In the genomic region with DNA sequence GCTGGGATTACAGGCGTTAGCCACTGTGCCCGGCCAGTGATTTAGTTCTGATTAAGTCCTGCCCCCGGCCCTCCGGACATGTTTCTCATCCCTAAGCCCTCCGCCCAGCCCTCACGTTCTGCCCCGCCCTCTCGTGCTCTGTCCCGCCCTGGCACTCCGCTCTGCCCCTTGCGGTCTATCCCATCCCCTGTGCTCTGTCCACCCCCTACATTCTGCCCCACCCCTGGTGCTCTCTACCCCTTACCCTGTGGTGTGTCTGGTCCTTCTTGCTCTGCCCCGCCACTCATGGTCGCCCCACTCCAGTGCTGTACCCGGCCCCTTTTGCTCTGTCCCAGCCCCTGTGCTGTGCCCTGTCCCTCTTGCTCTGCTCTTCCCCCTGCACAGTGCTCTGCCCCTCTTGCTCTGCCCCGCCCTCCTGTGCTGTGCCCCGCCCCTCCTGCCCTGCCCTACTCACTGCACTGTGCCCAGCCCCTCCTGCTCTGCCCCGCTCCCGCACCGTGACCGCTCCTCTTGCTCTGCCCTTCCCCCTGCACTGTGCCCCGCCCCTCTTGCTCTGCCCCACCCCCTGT, we compare ENCODE assay signal across 1 cellular context.
TF ChIP-seq lines count a peak whose summit lies in the region.

No MANE protein-coding gene starts in this region.

TF ChIP-seq in HCT116, 20 proteins besides CTCF, POLR2A, EP300 and RAD21:
- TF ChIP-seq ZFX (IDR thresholded peaks at IDR 0.05) (no peak), EGR1 (IDR thresholded peaks at IDR 0.05; ENCODE audit: low read depth) (no peak), SRF (IDR thresholded peaks at IDR 0.05; ENCODE audit: low read depth) (no peak), TCF7L2 (IDR thresholded peaks at IDR 0.05; ENCODE audit: borderline replicate concordance, extremely low read depth, insufficient read depth, insufficient read length) (no peak), YY1 (IDR thresholded peaks at IDR 0.05; ENCODE audit: extremely low read depth, insufficient replicate concordance, low read depth, low read length) (no peak), FOSL1 (IDR thresholded peaks at IDR 0.05; ENCODE audit: low read depth) (no peak), POLR2AphosphoS5 (IDR thresholded peaks at IDR 0.05; ENCODE audit: low read depth, low read length) (no peak), CEBPB (IDR thresholded peaks at IDR 0.05; ENCODE audit: low read depth) (no peak), ELF1 (IDR thresholded peaks at IDR 0.05; ENCODE audit: borderline replicate concordance, low read depth) (no peak), JUND (IDR thresholded peaks at IDR 0.05) (no peak), SIN3A (IDR thresholded peaks at IDR 0.05; ENCODE audit: low read depth) (no peak), ZNF274 (IDR thresholded peaks at IDR 0.05; ENCODE audit: low read depth, low read length) (no peak), SP1 (IDR thresholded peaks at IDR 0.05; ENCODE audit: low read depth) (no peak)
- TF ChIP-seq, protein P1, sequence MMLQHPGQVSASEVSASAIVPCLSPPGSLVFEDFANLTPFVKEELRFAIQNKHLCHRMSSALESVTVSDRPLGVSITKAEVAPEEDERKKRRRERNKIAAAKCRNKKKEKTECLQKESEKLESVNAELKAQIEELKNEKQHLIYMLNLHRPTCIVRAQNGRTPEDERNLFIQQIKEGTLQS (IDR thresholded peaks at IDR 0.05) = no peak
- TF ChIP-seq, protein P2, sequence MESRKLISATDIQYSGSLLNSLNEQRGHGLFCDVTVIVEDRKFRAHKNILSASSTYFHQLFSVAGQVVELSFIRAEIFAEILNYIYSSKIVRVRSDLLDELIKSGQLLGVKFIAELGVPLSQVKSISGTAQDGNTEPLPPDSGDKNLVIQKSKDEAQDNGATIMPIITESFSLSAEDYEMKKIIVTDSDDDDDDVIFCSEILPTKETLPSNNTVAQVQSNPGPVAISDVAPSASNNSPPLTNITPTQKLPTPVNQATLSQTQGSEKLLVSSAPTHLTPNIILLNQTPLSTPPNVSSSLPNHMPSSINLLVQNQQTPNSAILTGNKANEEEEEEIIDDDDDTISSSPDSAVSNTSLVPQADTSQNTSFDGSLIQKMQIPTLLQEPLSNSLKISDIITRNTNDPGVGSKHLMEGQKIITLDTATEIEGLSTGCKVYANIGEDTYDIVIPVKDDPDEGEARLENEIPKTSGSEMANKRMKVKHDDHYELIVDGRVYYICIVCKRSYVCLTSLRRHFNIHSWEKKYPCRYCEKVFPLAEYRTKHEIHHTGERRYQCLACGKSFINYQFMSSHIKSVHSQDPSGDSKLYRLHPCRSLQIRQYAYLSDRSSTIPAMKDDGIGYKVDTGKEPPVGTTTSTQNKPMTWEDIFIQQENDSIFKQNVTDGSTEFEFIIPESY (IDR thresholded peaks at IDR 0.05; ENCODE audit: extremely low read depth, insufficient replicate concordance, low read length) = no peak
- TF ChIP-seq, protein P3, sequence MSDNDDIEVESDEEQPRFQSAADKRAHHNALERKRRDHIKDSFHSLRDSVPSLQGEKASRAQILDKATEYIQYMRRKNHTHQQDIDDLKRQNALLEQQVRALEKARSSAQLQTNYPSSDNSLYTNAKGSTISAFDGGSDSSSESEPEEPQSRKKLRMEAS (IDR thresholded peaks at IDR 0.05) = no peak
- TF ChIP-seq, protein P4, sequence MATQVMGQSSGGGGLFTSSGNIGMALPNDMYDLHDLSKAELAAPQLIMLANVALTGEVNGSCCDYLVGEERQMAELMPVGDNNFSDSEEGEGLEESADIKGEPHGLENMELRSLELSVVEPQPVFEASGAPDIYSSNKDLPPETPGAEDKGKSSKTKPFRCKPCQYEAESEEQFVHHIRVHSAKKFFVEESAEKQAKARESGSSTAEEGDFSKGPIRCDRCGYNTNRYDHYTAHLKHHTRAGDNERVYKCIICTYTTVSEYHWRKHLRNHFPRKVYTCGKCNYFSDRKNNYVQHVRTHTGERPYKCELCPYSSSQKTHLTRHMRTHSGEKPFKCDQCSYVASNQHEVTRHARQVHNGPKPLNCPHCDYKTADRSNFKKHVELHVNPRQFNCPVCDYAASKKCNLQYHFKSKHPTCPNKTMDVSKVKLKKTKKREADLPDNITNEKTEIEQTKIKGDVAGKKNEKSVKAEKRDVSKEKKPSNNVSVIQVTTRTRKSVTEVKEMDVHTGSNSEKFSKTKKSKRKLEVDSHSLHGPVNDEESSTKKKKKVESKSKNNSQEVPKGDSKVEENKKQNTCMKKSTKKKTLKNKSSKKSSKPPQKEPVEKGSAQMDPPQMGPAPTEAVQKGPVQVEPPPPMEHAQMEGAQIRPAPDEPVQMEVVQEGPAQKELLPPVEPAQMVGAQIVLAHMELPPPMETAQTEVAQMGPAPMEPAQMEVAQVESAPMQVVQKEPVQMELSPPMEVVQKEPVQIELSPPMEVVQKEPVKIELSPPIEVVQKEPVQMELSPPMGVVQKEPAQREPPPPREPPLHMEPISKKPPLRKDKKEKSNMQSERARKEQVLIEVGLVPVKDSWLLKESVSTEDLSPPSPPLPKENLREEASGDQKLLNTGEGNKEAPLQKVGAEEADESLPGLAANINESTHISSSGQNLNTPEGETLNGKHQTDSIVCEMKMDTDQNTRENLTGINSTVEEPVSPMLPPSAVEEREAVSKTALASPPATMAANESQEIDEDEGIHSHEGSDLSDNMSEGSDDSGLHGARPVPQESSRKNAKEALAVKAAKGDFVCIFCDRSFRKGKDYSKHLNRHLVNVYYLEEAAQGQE (IDR thresholded peaks at IDR 0.05; ENCODE audit: low read depth) = no peak
